Comparison of ENCODE assay signal across 1 cellular context in genomic region chr12:25813843-25814242, GRCh38.
TF ChIP-seq lines count a peak whose summit lies in the region.

No MANE protein-coding gene starts in this region.

TF ChIP-seq in SK-N-SH treated with all-trans-retinoic acid at 6 μM for 48 hours, 23 proteins besides CTCF, POLR2A, EP300 and RAD21 (continued from another document):
- TF ChIP-seq POU6F1 (CRISPR knock-in tag; IDR thresholded peaks at IDR 0.05; ENCODE audit: borderline replicate concordance, low read depth) (no peak), TOX (CRISPR knock-in tag; IDR thresholded peaks at IDR 0.05; ENCODE audit: borderline replicate concordance) (no peak), ZC3H10 (CRISPR knock-in tag; IDR thresholded peaks at IDR 0.05) (no peak), PATZ1 (CRISPR knock-in tag; IDR thresholded peaks at IDR 0.05; ENCODE audit: borderline replicate concordance) (no peak), ZNF8 (CRISPR knock-in tag; IDR thresholded peaks at IDR 0.05) (no peak)
